1 cellular context compared by ENCODE assay signal in genomic region chr4:139301143-139301820, GRCh38.
TF ChIP-seq lines count a peak whose summit lies in the region.

TSS of gene NAA15 (plus strand) at chr4:139301505. CDS start at chr4:139301778, 273 bp downstream.

TF ChIP-seq in HepG2, 621 proteins besides CTCF, POLR2A, EP300 and RAD21 (continued from another document and continues in another):
- TF ChIP-seq ZNF281 (CRISPR knock-in tag; IDR thresholded peaks at IDR 0.05; ENCODE audit: borderline replicate concordance) (no peak), ZNF34 (CRISPR knock-in tag; IDR thresholded peaks at IDR 0.05; ENCODE audit: borderline replicate concordance) (no peak), FUBP1 (CRISPR knock-in tag; IDR thresholded peaks at IDR 0.05; ENCODE audit: borderline replicate concordance) (no peak), ZFP36L1 (CRISPR knock-in tag; IDR thresholded peaks at IDR 0.05) (no peak; the same call in 1 of the 2 replicates), PREB (CRISPR knock-in tag; IDR thresholded peaks at IDR 0.05) (no peak), ATF6 (CRISPR knock-in tag; conservative IDR thresholded peaks at IDR 0.05) (no peak), ESRRA (CRISPR knock-in tag; IDR thresholded peaks at IDR 0.05; ENCODE audit: low read depth) (no peak), ZFP36 (IDR thresholded peaks at IDR 0.05; ENCODE audit: borderline replicate concordance, low read depth, low read length, partially characterized antibody) (no peak), SRF (IDR thresholded peaks at IDR 0.05; ENCODE audit: low read depth, low read length) (no peak), ZNF230 (CRISPR knock-in tag; IDR thresholded peaks at IDR 0.05) (no peak), KLF11 (CRISPR knock-in tag; IDR thresholded peaks at IDR 0.05) (peak; percentile 88), ZNF30 (CRISPR knock-in tag; IDR thresholded peaks at IDR 0.05) (no peak), MEIS2 (CRISPR knock-in tag; IDR thresholded peaks at IDR 0.05) (peak; percentile 43; the same call in 1 of the 2 replicates), ZNF180 (CRISPR knock-in tag; IDR thresholded peaks at IDR 0.05; ENCODE audit: borderline replicate concordance, low read depth) (no peak), HNF4G (IDR thresholded peaks at IDR 0.05; ENCODE audit: borderline replicate concordance, low read depth, low read length) (no peak), HNF4G (CRISPR knock-in tag; IDR thresholded peaks at IDR 0.05; ENCODE audit: borderline replicate concordance, low read depth) (0 out of 2 replicates have a peak, but pooled peaks have one; percentile 22), MTA1 (CRISPR knock-in tag; IDR thresholded peaks at IDR 0.05; ENCODE audit: borderline replicate concordance) (no peak), GATAD1 (CRISPR knock-in tag; IDR thresholded peaks at IDR 0.05) (peak; percentile 90), REST (IDR thresholded peaks at IDR 0.05; ENCODE audit: borderline replicate concordance in 1 of 2, low read depth in 1 of 2, low read length in 2 of 2) (peak in 1 of 2 experiments; percentile 36; a peak in 2 of 4 replicates), BCL3 (CRISPR knock-in tag; IDR thresholded peaks at IDR 0.05) (peak; percentile 12; the same call in 1 of the 2 replicates), U2AF2 (IDR thresholded peaks at IDR 0.05; ENCODE audit: low read depth, low read length) (0 out of 2 replicates have a peak, but pooled peaks have one; percentile 35), NAIF1 (CRISPR knock-in tag; IDR thresholded peaks at IDR 0.05; ENCODE audit: borderline replicate concordance) (no peak; the same call in 1 of the 2 replicates), SIN3B (IDR thresholded peaks at IDR 0.05; ENCODE audit: low read length) (no peak), ZNF772 (CRISPR knock-in tag; IDR thresholded peaks at IDR 0.05) (peak; percentile 91; the same call in 1 of the 2 replicates), KMT2A (CRISPR knock-in tag; IDR thresholded peaks at IDR 0.05) (peak; percentile 95), CCAR2 (optimal IDR thresholded peaks at IDR 0.05; ENCODE audit: low read depth, low read length) (no peak), SNAPC4 (CRISPR knock-in tag; IDR thresholded peaks at IDR 0.05) (no peak; the same call in 1 of the 2 replicates), WIZ (CRISPR knock-in tag; IDR thresholded peaks at IDR 0.05) (0 out of 2 replicates have a peak, but pooled peaks have one; percentile 79), RFX3 (CRISPR knock-in tag; IDR thresholded peaks at IDR 0.05) (no peak; the same call in 1 of the 2 replicates), ZNF549 (CRISPR knock-in tag; IDR thresholded peaks at IDR 0.05) (no peak), SOX5 (CRISPR knock-in tag; IDR thresholded peaks at IDR 0.05; ENCODE audit: borderline replicate concordance) (peak; percentile 49; the same call in 1 of the 2 replicates), NFIC (IDR thresholded peaks at IDR 0.05; ENCODE audit: low read length) (no peak), HMGA1 (CRISPR knock-in tag; conservative IDR thresholded peaks at IDR 0.05) (no peak), GMEB1 (CRISPR knock-in tag; IDR thresholded peaks at IDR 0.05; ENCODE audit: borderline replicate concordance) (peak; percentile 69; the same call in 1 of the 2 replicates), PHF21A (CRISPR knock-in tag; IDR thresholded peaks at IDR 0.05) (no peak), ZFP1 (CRISPR knock-in tag; IDR thresholded peaks at IDR 0.05) (no peak)
